In the genomic region with DNA sequence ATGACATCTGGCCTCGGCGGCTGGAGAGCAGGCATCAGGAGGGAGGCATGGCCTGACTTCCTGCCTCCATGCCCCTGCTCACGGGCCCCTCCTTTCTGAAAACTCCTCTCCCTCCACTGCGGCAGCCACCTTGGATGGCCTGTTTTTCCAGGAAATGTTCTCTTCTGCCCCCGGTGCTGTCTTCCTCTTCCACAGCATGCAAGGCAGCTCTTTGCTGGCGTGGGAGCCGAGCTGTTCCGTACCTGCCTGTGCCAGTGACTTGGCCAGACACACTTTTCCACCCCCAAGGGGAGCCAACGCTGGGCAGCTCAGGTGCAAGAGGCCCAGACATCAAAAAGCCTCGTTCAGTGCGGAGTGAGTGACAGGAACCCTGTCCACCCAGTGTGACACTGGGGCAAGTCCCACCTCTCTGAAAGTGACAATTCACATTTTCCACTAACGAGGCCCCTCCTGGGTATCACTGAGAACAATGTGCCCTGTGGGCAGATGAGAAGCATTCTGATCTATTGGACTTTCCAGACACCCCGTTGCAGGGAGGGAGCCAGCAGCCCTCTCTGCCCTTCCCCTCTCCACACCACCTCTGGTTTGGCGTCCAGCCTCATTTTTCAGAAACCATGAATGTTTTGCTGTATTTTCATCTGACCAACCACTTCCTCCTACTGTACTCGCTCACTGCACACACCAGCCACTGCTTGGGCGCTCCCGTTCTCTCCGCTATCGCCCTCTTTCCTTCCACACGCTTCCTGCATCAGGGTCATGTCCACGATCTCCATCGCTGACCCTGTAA, we compare ENCODE assay signal across 9 cellular contexts. TPM values are rescaled to one million over a fixed set of nuclear protein-coding genes. Genes with fewer than 3 reads are reported as not detected.
DNase-seq lines count a peak whose midpoint lies in the region; ATAC-seq and TF ChIP-seq lines count a peak whose summit lies in the region.
"Had no signal": no experiment of that assay in that cellular context is flagged by ENCODE, and none has a peak within 500 bp of the region (broad histone marks: within the 10 kb centered on the region; RNA-seq: fewer than 3 reads in every experiment).

No MANE protein-coding gene starts in this region.

- TF ChIP-seq POLR2A in vagina (IDR thresholded peaks at IDR 0.05) = no peak

- no peak overlapping the region for H3K4me3 ChIP-seq in dorsolateral prefrontal cortex
- no peak overlapping the region for H3K4me3 ChIP-seq in psoas muscle
- H3K4me3 ChIP-seq in vagina = no peak overlapping the region

- H3K9me3 ChIP-seq in psoas muscle (no peaks in the 10 kb centered on the region), vagina (no peaks in the 10 kb centered on the region)

- H3K27ac ChIP-seq in dorsolateral prefrontal cortex (peak overlapping the region in 50 of 59 donors; percentile 4 to 83 (median 66)), psoas muscle (peak overlapping the region; percentile 58), vagina (peak overlapping the region; percentile 60)
- H3K27ac ChIP-seq: C4-2B had no signal

- peaks cover 0 to 16% of the 10 kb centered on the region in 2 donors for H3K36me3 ChIP-seq in psoas muscle (ENCODE audit: insufficient read depth in 1 of 2, low read depth in 1 of 2)
- no peaks in the 10 kb centered on the region for H3K36me3 ChIP-seq in vagina

- H3K4me1 ChIP-seq in psoas muscle (peaks cover 14% of the 10 kb centered on the region), vagina (peaks cover 57% of the 10 kb centered on the region)

- no peak for TF ChIP-seq CTCF in dorsolateral prefrontal cortex (IDR thresholded peaks at IDR 0.05 in 54 of 56, conservative IDR thresholded peaks at IDR 0.05 in 2 of 56; ENCODE audit: low read depth in 1 of 56, partially characterized antibody in 56 of 56)
- no peak for TF ChIP-seq CTCF in psoas muscle (IDR thresholded peaks at IDR 0.05)
- no peak for TF ChIP-seq CTCF in vagina (IDR thresholded peaks at IDR 0.05)

- DNase-seq in A172 (ENCODE audit: low spot score) (peak; percentile 41), dorsolateral prefrontal cortex (peak in 2 of 10 donors; percentile 26 to 42), psoas muscle (no peak), vagina (ENCODE audit: extremely low spot score in 2 of 2) (no peak), SHP77 (lab: John Stamatoyannopoulos, UW) (no peak)
- DNase-seq in activated CD4-positive, alpha-beta T cell treated with anti-CD3 and anti-CD28 coated beads, Interleukin-2, amount 50 U/mL, for 1 hour = peak; percentile 76

- ATAC-seq in GM19372 (IDR thresholded peaks at IDR 0.05; ENCODE audit: low read depth, unreplicated experiment) = peak; percentile 77
- peak; percentile 49 for ATAC-seq in HG03469 (IDR thresholded peaks at IDR 0.05; ENCODE audit: unreplicated experiment)
- ATAC-seq in psoas muscle = no peak

- no peaks in the 10 kb centered on the region for H3K27me3 ChIP-seq in dorsolateral prefrontal cortex
- H3K27me3 ChIP-seq in psoas muscle (ENCODE audit: insufficient read depth in 3 of 3, low read length in 2 of 3) = no peaks in the 10 kb centered on the region
- no peaks in the 10 kb centered on the region for H3K27me3 ChIP-seq in vagina

- 63 to 70% (median 70%) methylated on average over 22 of the region's 22 CpGs for WGBS in psoas muscle, 3 donors

- intact Hi-C loops in dorsolateral prefrontal cortex (cut with DNase I) (loop anchor here (5.0 to 10.0 kb wide), 3 partner anchors 35 to 217 kb away; a partner anchor contains a TSS), psoas muscle (cut with DNase I) (loop anchor here in 1 of 2 donors (10.0 kb wide), 1 partner anchor 217 kb away; no protein-coding TSS in a partner anchor), vagina (cut with DNase I) (loop anchor here (5.0 kb wide), 1 partner anchor 130 kb away; no protein-coding TSS in a partner anchor)

RNA-seq across cellular contexts. Expression of a gene that starts 31.1 kb away (rescaled TPM):
- total RNA-seq in A172 (2014; rRNA removed; shearing (Covaris generic)) = 96.6 and 104 TPM in 2 replicates
- total RNA-seq in dorsolateral prefrontal cortex (10 to 100 TPM; 22.8 to 53.0 (median 35.7) TPM), psoas muscle (10 to 100 TPM; 18.9 to 51.8 (median 28.8) TPM), vagina (24.6 TPM)
- polyA plus RNA-seq in psoas muscle = 10 to 100 TPM; 26.0 to 31.7 (median 28.4) TPM

RNA-seq across cellular contexts. Expression of a gene that starts 34.1 kb away (rescaled TPM):
- total RNA-seq in A172 (2014; rRNA removed; shearing (Covaris generic)) = 2.7 and 6.0 TPM in 2 replicates
- total RNA-seq in dorsolateral prefrontal cortex = 10 to 100 TPM in 117 of 120 experiments, 1 to 10 TPM in 3; 8.7 to 25.5 (median 15.1) TPM
- 1 to 10 TPM; 2.2 to 7.8 (median 4.6) TPM for total RNA-seq in psoas muscle
- polyA plus RNA-seq in psoas muscle = 1 to 10 TPM; 2.4 to 3.5 (median 3.0) TPM
- total RNA-seq in vagina = 1.5 TPM

Comparison
In these comparisons a context has a peak if more than half of its experiments do, and no peak if none do; other contexts are left out.
1. DNase-seq: peak in A172 (single experiment) and activated CD4-positive, alpha-beta T cell treated with anti-CD3 and anti-CD28 coated beads, Interleukin-2, amount 50 U/mL, for 1 hour (single experiment); none in psoas muscle (0 of 2), vagina (0 of 2) and SHP77 (0 of 2).
2. ATAC-seq: peak in GM19372 (single experiment) and HG03469 (single experiment); none in psoas muscle (0 of 4).
3. Peak in every context shown above with its lines, with median percentiles within 50 percentile points of each other: H3K27ac ChIP-seq.